23 cellular contexts compared by ENCODE assay signal in the genomic region with DNA sequence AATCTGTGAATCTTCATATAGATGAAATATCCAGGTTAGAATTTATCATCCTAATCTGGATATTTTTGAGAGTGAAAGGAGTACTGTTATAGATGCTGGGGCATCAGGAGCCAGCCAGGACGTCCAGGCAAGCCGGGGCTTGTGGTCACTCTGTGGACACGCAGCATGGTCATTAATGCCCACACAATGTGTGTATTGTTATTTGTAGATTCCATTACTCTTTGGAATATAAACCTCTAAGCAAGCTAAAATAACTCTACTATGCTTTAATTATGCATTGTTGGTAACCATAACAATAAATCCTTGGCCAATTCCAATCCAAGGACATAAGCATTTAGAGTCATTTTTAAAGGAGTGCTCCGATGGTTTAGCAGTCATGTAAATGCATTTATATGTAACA. TPM values are rescaled to one million over a fixed set of nuclear protein-coding genes. Genes with fewer than 3 reads are reported as not detected.
A peak's percentile ranks its signal among the peaks of the same experiment; 100 is the strongest.
DNase-seq lines count a peak whose midpoint lies in the region; ATAC-seq, FAIRE-seq and TF ChIP-seq lines count a peak whose summit lies in the region.
"Had no signal": no experiment of that assay in that cellular context is flagged by ENCODE, and none has a peak within 500 bp of the region (broad histone marks: within the 10 kb centered on the region; RNA-seq: fewer than 3 reads in every experiment).

No MANE protein-coding gene starts in this region.

- TF ChIP-seq CTCF in breast epithelium (IDR thresholded peaks at IDR 0.05), result no peak
- TF ChIP-seq CTCF in MCF 10A (IDR thresholded peaks at IDR 0.05; ENCODE audit: unreplicated experiment), result no peak
- TF ChIP-seq CTCF in brain (conservative IDR thresholded peaks at IDR 0.05), result no peak
- TF ChIP-seq CTCF in retinal pigment epithelial cell (conservative IDR thresholded peaks at IDR 0.05; ENCODE audit: low read depth, low read length), result no peak

- H3K4me3 ChIP-seq in breast epithelium (no peak overlapping the region), retinal pigment epithelial cell (ENCODE audit: low read length) (no peak overlapping the region)
- H3K4me3 ChIP-seq: A549, GM23248 had no signal

- POLR2A ChIA-PET in MCF 10A (lab: Yijun Ruan, JAX), result no interaction called here

- FAIRE-seq in HTR-8/SVneo (lab: Jason Lieb, UNC), result no peak
- FAIRE-seq: A549, GM12892, GM18507, HepG2 had no signal

- intact Hi-C loops in breast epithelium (cut with DNase I; ENCODE audit: low total_unique reads) (no loop called here), MCF 10A (cut with micrococcal nuclease) (no loop called here), left ventricle myocardium superior (cut with micrococcal nuclease) (no loop called here)

- DNase-seq in breast epithelium (ENCODE audit: low spot score in 2 of 2) (peak in 1 of 2 donors; percentile 41), MCF 10A (ENCODE audit: unreplicated experiment) (no peak), retinal pigment epithelial cell (ENCODE audit: low read depth) (peak; percentile 64), HTR-8/SVneo (ENCODE audit: insufficient read length, low spot score) (no peak), left ventricle myocardium superior (no peak)
- DNase-seq in activated CD4-positive, alpha-beta T cell treated with anti-CD3 and anti-CD28 coated beads, Interleukin-2, amount 50 U/mL, for 1 hour, result no peak
- DNase-seq: AML-193; CD4-positive, alpha-beta T cell; DMS153; DMS79; GDM1; GM23248; H7; HFFc6 had no signal

- no peaks in the 10 kb centered on the region for H3K36me3 Mint-ChIP-seq in MCF 10A (ENCODE audit: insufficient read depth, unreplicated experiment)
- H3K36me3 Mint-ChIP-seq in brain, result no peaks in the 10 kb centered on the region
- H3K36me3 Mint-ChIP-seq: IgD-negative memory B cell had no signal

- H3K27ac Mint-ChIP-seq in MCF 10A (ENCODE audit: low read depth, unreplicated experiment) (no peak overlapping the region), brain (peak overlapping the region in 3 of 5 experiments; percentile 37 to 84 (median 52))
- H3K27ac Mint-ChIP-seq: CD4-positive, alpha-beta T cell; HFFc6; IgD-negative memory B cell had no signal

- no peak for ATAC-seq in left ventricle myocardium superior
- ATAC-seq: A549, HCT116, HepG2 had no signal

- no peaks in the 10 kb centered on the region for H3K4me1 ChIP-seq in breast epithelium
- H3K4me1 ChIP-seq: A549 had no signal

- BruUV-seq in MCF 10A (replicated peaks; lab: Mats Ljungman, UMichigan), result no TSS peak

- H3K9me3 Mint-ChIP-seq in MCF 10A (ENCODE audit: unreplicated experiment) (no peaks in the 10 kb centered on the region), brain (peaks cover 0 to 3% (median 0%) of the 10 kb centered on the region in 5 experiments)
- H3K9me3 Mint-ChIP-seq: CD4-positive, alpha-beta T cell; HFFc6; IgD-negative memory B cell had no signal

- H3K27ac ChIP-seq in breast epithelium, result peak overlapping the region; percentile 45 to 54
- H3K27ac ChIP-seq: 22Rv1, A549, C4-2B, GM23248 had no signal

- no peaks in the 10 kb centered on the region for H3K27me3 Mint-ChIP-seq in MCF 10A (ENCODE audit: insufficient read depth, unreplicated experiment)
- no peaks in the 10 kb centered on the region for H3K27me3 Mint-ChIP-seq in brain
- H3K27me3 Mint-ChIP-seq: CD4-positive, alpha-beta T cell; IgD-negative memory B cell had no signal

- CTCF ChIA-PET in MCF 10A (lab: Yijun Ruan, JAX), result interaction anchor here (0.7 to 1.5 kb wide), 2 partner anchors 11 to 16 kb away, joined by 3 to 5 read pairs; no protein-coding TSS in a partner anchor

- H3K4me3 Mint-ChIP-seq in MCF 10A (ENCODE audit: unreplicated experiment), result no peak overlapping the region
- no peak overlapping the region for H3K4me3 Mint-ChIP-seq in brain
- H3K4me3 Mint-ChIP-seq: CD4-positive, alpha-beta T cell; HFFc6; IgD-negative memory B cell had no signal

- no peaks in the 10 kb centered on the region for H3K36me3 ChIP-seq in breast epithelium

- no peaks in the 10 kb centered on the region for H3K27me3 ChIP-seq in breast epithelium

- H3K4me1 Mint-ChIP-seq in MCF 10A (ENCODE audit: insufficient read depth, unreplicated experiment) (no peaks in the 10 kb centered on the region), brain (peaks cover 7% of the 10 kb centered on the region)

- TF ChIP-seq POLR2A in breast epithelium (IDR thresholded peaks at IDR 0.05), result no peak

- H3K9me3 ChIP-seq in breast epithelium, result no peaks in the 10 kb centered on the region
- H3K9me3 ChIP-seq: A549 had no signal

RNA-seq across cellular contexts. Expression of a gene that starts 32.6 kb away (rescaled TPM):
- total RNA-seq in breast epithelium (1 to 10 TPM; 5.1 to 8.2 (median 5.1) TPM), MCF 10A (2022) (10.0 and 12.7 TPM in 2 replicates), left ventricle myocardium superior (24.5 TPM)
- 9.5 TPM for polyA plus RNA-seq in brain (ENCODE audit: insufficient read depth, low read depth, low replicate concordance)
